In genomic region chr4:7862561-7863200, GRCh38 we compare ENCODE assay signal across 21 cellular contexts.
DNase-seq lines count a peak whose midpoint lies in the region; ATAC-seq and TF ChIP-seq lines count a peak whose summit lies in the region.
"Had no signal": no experiment of that assay in that cellular context is flagged by ENCODE, and none has a peak within 500 bp of the region (broad histone marks: within the 10 kb centered on the region; RNA-seq: fewer than 3 reads in every experiment).

No MANE protein-coding gene starts in this region.

- H3K4me1 Mint-ChIP-seq in activated T-cell treated with anti-CD3 and anti-CD28 coated beads, Interleukin-2, amount 50 U/mL, for 24 hours (ENCODE audit: low read depth): peaks cover 37% of the 10 kb centered on the region

- peaks cover 42% of the 10 kb centered on the region for H3K36me3 ChIP-seq in GM23248 (ENCODE audit: low read depth)
- peaks cover 28% of the 10 kb centered on the region for H3K36me3 ChIP-seq in SJSA1
- H3K36me3 ChIP-seq in fibroblast of lung (ENCODE audit: control insufficient read depth, insufficient read depth, low read length): peaks cover 4% of the 10 kb centered on the region
- H3K36me3 ChIP-seq in osteoblast (ENCODE audit: insufficient read depth, low read length): peaks cover 74% of the 10 kb centered on the region
- H3K36me3 ChIP-seq: colonic mucosa, prostate gland had no signal

- H3F3A ChIP-seq in GM23248 (ENCODE audit: insufficient read depth): peaks cover 75% of the 10 kb centered on the region

- in situ Hi-C loops in GM23248 (cut with MboI): no loop called here

- WGBS in GM23248 (ENCODE audit: low coverage in 1 of 2, low lambda C conversion rate in 2 of 2, missing lambda C conversion rate in 2 of 2), 2 experiments: 72 to 83% methylated on average over 16 of the region's 16 CpGs

- peaks cover 49% of the 10 kb centered on the region for H3K4me1 ChIP-seq in GM23248 (ENCODE audit: insufficient read depth)
- H3K4me1 ChIP-seq in SJSA1 (replicated peaks): peaks cover 58% of the 10 kb centered on the region
- H3K4me1 ChIP-seq in fibroblast of lung (ENCODE audit: control insufficient read depth, extremely low read depth, insufficient read depth, low read length): peaks cover 14% of the 10 kb centered on the region
- H3K4me1 ChIP-seq in osteoblast (ENCODE audit: insufficient read depth, low read length): peaks cover 61% of the 10 kb centered on the region
- H3K4me1 ChIP-seq: BE2C, colonic mucosa, prostate gland had no signal

- H3K4me3 ChIP-seq in GM23248 (no peak overlapping the region), SJSA1 (no peak overlapping the region), fibroblast of lung (replicated peaks in 1 of 4; ENCODE audit: control extremely low read depth in 1 of 4, insufficient read depth in 1 of 4, low read depth in 3 of 4, low read length in 4 of 4) (no peak overlapping the region), osteoblast (ENCODE audit: insufficient read depth, low read length) (no peak overlapping the region)
- H3K4me3 ChIP-seq: colonic mucosa, prostate gland, spleen, suprapubic skin had no signal

- TF ChIP-seq CTCF in fibroblast of lung (conservative IDR thresholded peaks at IDR 0.05 in 1 of 2, IDR thresholded peaks at IDR 0.05 in 1 of 2; ENCODE audit: low read depth in 1 of 2, low read length in 2 of 2): no peak
- no peak for TF ChIP-seq CTCF in osteoblast (IDR thresholded peaks at IDR 0.05; ENCODE audit: extremely low read depth, low read depth, low read length)

- H3K27me3 Mint-ChIP-seq in activated T-cell treated with anti-CD3 and anti-CD28 coated beads, Interleukin-2, amount 50 U/mL, for 24 hours: no peaks in the 10 kb centered on the region

- no peaks in the 10 kb centered on the region for H3K27me3 ChIP-seq in GM23248 (replicated peaks; ENCODE audit: insufficient read depth)
- H3K27me3 ChIP-seq in SJSA1 (replicated peaks): no peaks in the 10 kb centered on the region
- no peaks in the 10 kb centered on the region for H3K27me3 ChIP-seq in fibroblast of lung (ENCODE audit: control insufficient read depth, insufficient read depth, low read length)
- no peaks in the 10 kb centered on the region for H3K27me3 ChIP-seq in osteoblast (ENCODE audit: insufficient read depth, low read length)
- H3K27me3 ChIP-seq: BE2C, colonic mucosa, spleen, suprapubic skin had no signal

- peaks cover 6% of the 10 kb centered on the region for H3K9me3 Mint-ChIP-seq in activated T-cell treated with anti-CD3 and anti-CD28 coated beads, Interleukin-2, amount 50 U/mL, for 24 hours

- H3K4me2 ChIP-seq in GM23248 (ENCODE audit: unreplicated experiment) (no peak overlapping the region), fibroblast of lung (ENCODE audit: extremely low read depth, insufficient read depth, low read length) (no peak overlapping the region), osteoblast (ENCODE audit: insufficient read depth, low read length) (no peak overlapping the region)

- H4K20me1 ChIP-seq in GM23248 (ENCODE audit: insufficient read depth): no peaks in the 10 kb centered on the region
- H4K20me1 ChIP-seq in fibroblast of lung (ENCODE audit: control insufficient read depth, extremely low read depth, insufficient read depth, low read length): no peaks in the 10 kb centered on the region
- no peaks in the 10 kb centered on the region for H4K20me1 ChIP-seq in osteoblast (ENCODE audit: insufficient read depth, low read length)

- DNase-seq in GM23248: no peak
- DNase-seq in SJSA1 (ENCODE audit: low read depth in 1 of 2, low spot score in 2 of 2): no peak
- DNase-seq in fibroblast of lung (ENCODE audit: low read depth in 2 of 2): peak; percentile 39 to 52
- DNase-seq in osteoblast (ENCODE audit: insufficient read length, low spot score, missing footprints): peak; percentile 59
- DNase-seq in OCI-M1 (lab: John Stamatoyannopoulos, UW): no peak
- DNase-seq in activated T-cell treated with anti-CD3 and anti-CD28 coated beads, Interleukin-2, amount 50 U/mL, for 24 hours: no peak
- DNase-seq: activated CD4-positive, alpha-beta T cell treated with anti-CD3 and anti-CD28 coated beads, Interleukin-2, amount 50 U/mL, for 48 hours; activated naive CD4-positive, alpha-beta T cell treated with anti-CD3 and anti-CD28 coated beads, Interleukin-2, amount 10 ng/mL, durations not matched to agents 7 days and 5 days; activated T-cell treated with anti-CD3 and anti-CD28 coated beads, Interleukin-2, amount 50 U/mL, for 1 hour; BE2C; colonic mucosa; GF-D8; naive B cell; NCI-H187; NCI-H446; NK-92 treated with Interleukin-12 subunit alpha and Interleukin-12 subunit beta, amount 100 ng/mL, for 24 hours; spleen had no signal

- H3K9me3 ChIP-seq in GM23248 (ENCODE audit: low read depth): no peaks in the 10 kb centered on the region
- no peaks in the 10 kb centered on the region for H3K9me3 ChIP-seq in SJSA1 (replicated peaks)
- no peaks in the 10 kb centered on the region for H3K9me3 ChIP-seq in fibroblast of lung (ENCODE audit: control insufficient read depth, insufficient read depth, low read depth, low read length)
- no peaks in the 10 kb centered on the region for H3K9me3 ChIP-seq in osteoblast (ENCODE audit: low read depth, low read length)
- H3K9me3 ChIP-seq: BE2C, colonic mucosa, prostate gland, spleen, suprapubic skin had no signal

- no peak overlapping the region for H2AFZ ChIP-seq in GM23248
- H2AFZ ChIP-seq in fibroblast of lung (ENCODE audit: low read length): no peak overlapping the region
- H2AFZ ChIP-seq in osteoblast (ENCODE audit: low read length): no peak overlapping the region

- H3K4me3 Mint-ChIP-seq in activated T-cell treated with anti-CD3 and anti-CD28 coated beads, Interleukin-2, amount 50 U/mL, for 24 hours: no peak overlapping the region
- H3K4me3 Mint-ChIP-seq: activated naive CD4-positive, alpha-beta T cell treated with anti-CD3 and anti-CD28 coated beads, Interleukin-2, amount 10 ng/mL, durations not matched to agents 7 days and 5 days had no signal

- H3K27ac Mint-ChIP-seq in activated T-cell treated with anti-CD3 and anti-CD28 coated beads, Interleukin-2, amount 50 U/mL, for 24 hours: no peak overlapping the region
- H3K27ac Mint-ChIP-seq: activated naive CD4-positive, alpha-beta T cell treated with anti-CD3 and anti-CD28 coated beads, Interleukin-2, amount 10 ng/mL, durations not matched to agents 7 days and 5 days had no signal

- H3K36me3 Mint-ChIP-seq in activated T-cell treated with anti-CD3 and anti-CD28 coated beads, Interleukin-2, amount 50 U/mL, for 24 hours (ENCODE audit: low read depth): peaks cover 33% of the 10 kb centered on the region

- H3K27ac ChIP-seq in GM23248 (peak overlapping the region; percentile 82; the same call in 1 of the 2 replicates), SJSA1 (peak overlapping the region; percentile 51), fibroblast of lung (ENCODE audit: insufficient read depth, low read length) (no peak overlapping the region), osteoblast (ENCODE audit: low read depth, low read length) (peak overlapping the region; percentile 62)
- H3K27ac ChIP-seq: colonic mucosa, prostate gland, spleen, suprapubic skin, VCaP had no signal

- H3K79me2 ChIP-seq in GM23248 (ENCODE audit: insufficient read depth) (peaks cover 95% of the 10 kb centered on the region), fibroblast of lung (ENCODE audit: control insufficient read depth, insufficient read depth, low read length) (peaks cover 27% of the 10 kb centered on the region), osteoblast (ENCODE audit: insufficient read depth, low read length) (peaks cover 89% of the 10 kb centered on the region)

- no peak for ATAC-seq in HG03571 (IDR thresholded peaks at IDR 0.05; ENCODE audit: unreplicated experiment)

- no peaks in the 10 kb centered on the region for H3K9me2 ChIP-seq in GM23248 (ENCODE audit: insufficient read depth)

- H3K9ac ChIP-seq in GM23248 (no peak overlapping the region), fibroblast of lung (ENCODE audit: insufficient read depth, low read length) (no peak overlapping the region)

Comparison
In these comparisons a context has a peak if more than half of its experiments do, and no peak if none do; other contexts are left out.
1. DNase-seq: peak in fibroblast of lung (2 of 2) and osteoblast (single experiment); none in GM23248 (single experiment), SJSA1 (0 of 2), OCI-M1 (single experiment) and activated T-cell treated with anti-CD3 and anti-CD28 coated beads, Interleukin-2, amount 50 U/mL, for 24 hours (single experiment).